ENCODE assay signal across 10 cellular contexts in genomic region chr9:36748322-36748899, GRCh38.
A peak's percentile ranks its signal among the peaks of the same experiment; 100 is the strongest.
DNase-seq lines count a peak whose midpoint lies in the region; ATAC-seq and TF ChIP-seq lines count a peak whose summit lies in the region.
"Had no signal": no experiment of that assay in that cellular context is flagged by ENCODE, and none has a peak within 500 bp of the region (broad histone marks: within the 10 kb centered on the region; RNA-seq: fewer than 3 reads in every experiment).

No MANE protein-coding gene starts in this region.

- POLR2A ChIA-PET in MCF 10A (lab: Yijun Ruan, JAX): no interaction called here

- H3K27me3 ChIP-seq in breast epithelium (peaks cover 0 to 50% of the 10 kb centered on the region in 2 donors), ascending aorta (no peaks in the 10 kb centered on the region)

- no peaks in the 10 kb centered on the region for H3K9me3 Mint-ChIP-seq in MCF 10A (ENCODE audit: unreplicated experiment)
- H3K9me3 Mint-ChIP-seq: CD8-positive, alpha-beta T cell had no signal

- CTCF ChIA-PET in MCF 10A (lab: Yijun Ruan, JAX): interaction anchor here (0.9 to 1.1 kb wide), 2 partner anchors 51 to 667 kb away, joined by 3 read pairs; no protein-coding TSS in a partner anchor

- DNase-seq in MCF 10A (ENCODE audit: unreplicated experiment) (peak; percentile 54), breast epithelium (ENCODE audit: low spot score in 2 of 2) (no peak), UCSD-AML1 (lab: John Stamatoyannopoulos, UW; ENCODE audit: unreplicated experiment) (peak; percentile 56), glomerular visceral epithelial cell (ENCODE audit: extremely low spot score) (peak; percentile 44), stromal cell of bone marrow (ENCODE audit: low read depth) (peak; percentile 15), omental fat pad (ENCODE audit: low spot score) (no peak), ascending aorta (ENCODE audit: low spot score in 2 of 2) (no peak)
- DNase-seq in activated CD4-positive, CD25-positive, alpha-beta regulatory T cell (lab: John Stamatoyannopoulos, UW): no peak
- DNase-seq: KG1 had no signal

- TF ChIP-seq POLR2A in breast epithelium (IDR thresholded peaks at IDR 0.05): no peak

- peaks cover 90% of the 10 kb centered on the region for H3K27me3 Mint-ChIP-seq in MCF 10A (ENCODE audit: insufficient read depth, unreplicated experiment)

- no peaks in the 10 kb centered on the region for H3K9me3 ChIP-seq in breast epithelium
- no peaks in the 10 kb centered on the region for H3K9me3 ChIP-seq in ascending aorta

- intact Hi-C loops in MCF 10A (cut with micrococcal nuclease) (loop anchor here (2.0 kb wide), 1 partner anchor 24 kb away; no protein-coding TSS in a partner anchor), breast epithelium (cut with DNase I; ENCODE audit: low total_unique reads) (no loop called here), ascending aorta (cut with DNase I) (no loop called here)

- no peak overlapping the region for H3K27ac Mint-ChIP-seq in MCF 10A (ENCODE audit: low read depth, unreplicated experiment)
- H3K27ac Mint-ChIP-seq: CD8-positive, alpha-beta T cell had no signal

- no peak overlapping the region for H3K4me3 Mint-ChIP-seq in MCF 10A (ENCODE audit: unreplicated experiment)
- H3K4me3 Mint-ChIP-seq: CD8-positive, alpha-beta T cell had no signal

- no peak for TF ChIP-seq CTCF in MCF 10A (IDR thresholded peaks at IDR 0.05; ENCODE audit: unreplicated experiment)
- no peak for TF ChIP-seq CTCF in breast epithelium (IDR thresholded peaks at IDR 0.05)
- no peak for TF ChIP-seq CTCF in omental fat pad (IDR thresholded peaks at IDR 0.05)
- no peak for TF ChIP-seq CTCF in ascending aorta (IDR thresholded peaks at IDR 0.05)

- no TSS peak for BruUV-seq in MCF 10A (replicated peaks; lab: Mats Ljungman, UMichigan)

- H3K4me1 Mint-ChIP-seq in MCF 10A (ENCODE audit: insufficient read depth, unreplicated experiment): no peaks in the 10 kb centered on the region

- H3K36me3 Mint-ChIP-seq in MCF 10A (ENCODE audit: insufficient read depth, unreplicated experiment): no peaks in the 10 kb centered on the region
- H3K36me3 Mint-ChIP-seq: CD8-positive, alpha-beta T cell had no signal

- ATAC-seq in omental fat pad (ENCODE audit: low FRiP score): no peak
- ATAC-seq: CD8-positive, alpha-beta T cell had no signal

- H3K27ac ChIP-seq in breast epithelium (no peak overlapping the region), ascending aorta (no peak overlapping the region)

- no peaks in the 10 kb centered on the region for H3K4me1 ChIP-seq in breast epithelium
- no peaks in the 10 kb centered on the region for H3K4me1 ChIP-seq in ascending aorta

- H3K4me3 ChIP-seq in breast epithelium (no peak overlapping the region), ascending aorta (no peak overlapping the region)

- H3K36me3 ChIP-seq in breast epithelium: no peaks in the 10 kb centered on the region
- H3K36me3 ChIP-seq in ascending aorta: no peaks in the 10 kb centered on the region

Comparison
In these comparisons a context has a peak if more than half of its experiments do, and no peak if none do; other contexts are left out.
1. DNase-seq: peak in MCF 10A (single experiment), UCSD-AML1 (single experiment), glomerular visceral epithelial cell (single experiment) and stromal cell of bone marrow (single experiment); none in breast epithelium (0 of 2), activated CD4-positive, CD25-positive, alpha-beta regulatory T cell (0 of 4), omental fat pad (single experiment) and ascending aorta (0 of 2).